9 cellular contexts compared by ENCODE assay signal in the genomic region with DNA sequence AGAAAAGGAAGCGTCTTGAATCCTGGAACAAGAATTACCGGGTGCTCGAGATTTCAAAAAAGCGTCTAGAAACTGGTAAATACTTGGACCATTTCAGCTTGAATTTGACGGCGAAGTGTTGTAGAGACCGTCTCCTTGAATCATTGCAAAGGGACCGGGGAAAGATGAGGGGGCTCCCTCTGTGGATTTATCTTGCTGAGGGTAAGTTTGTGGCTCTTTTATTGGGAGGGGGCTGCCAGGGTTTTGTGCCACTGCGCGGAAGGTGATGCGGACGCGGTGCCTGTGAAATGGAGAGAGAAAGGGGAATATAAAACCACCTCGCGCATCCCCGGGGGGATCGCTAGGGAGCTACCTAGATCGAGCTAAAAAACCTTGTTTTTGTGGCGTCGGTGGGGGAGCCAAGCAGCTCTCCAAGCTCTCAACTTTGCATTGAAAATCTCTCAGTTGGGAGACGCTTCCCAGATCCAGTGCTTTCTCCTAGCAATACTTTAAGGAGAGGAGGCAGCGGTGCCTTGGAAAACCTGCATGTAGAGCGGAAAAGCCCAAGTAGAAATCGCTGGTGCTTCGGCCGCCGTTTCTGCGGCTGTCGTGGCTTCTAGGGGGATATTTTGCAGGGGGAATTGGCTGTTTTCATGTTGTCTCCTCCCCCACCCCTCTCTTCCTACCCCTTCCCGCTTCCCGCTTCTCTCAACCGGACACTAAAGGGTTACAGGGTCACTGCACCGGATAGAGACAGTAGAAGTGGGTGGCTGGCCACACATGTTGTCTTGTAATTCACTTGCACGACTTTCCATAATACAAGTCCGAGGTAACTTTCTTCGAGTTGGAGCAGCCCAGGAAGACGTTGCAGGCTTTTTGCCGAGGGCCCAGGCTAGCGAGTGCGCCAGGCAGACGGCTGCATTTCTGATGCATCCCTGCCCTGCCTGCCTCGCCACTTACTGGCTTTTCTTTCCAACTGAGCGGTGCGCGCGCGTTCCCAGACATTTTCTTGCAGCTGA.
DNase-seq lines count a peak whose midpoint lies in the region; ATAC-seq and TF ChIP-seq lines count a peak whose summit lies in the region.
"Had no signal": no experiment of that assay in that cellular context is flagged by ENCODE, and none has a peak within 500 bp of the region (broad histone marks: within the 10 kb centered on the region; RNA-seq: fewer than 3 reads in every experiment).

No MANE protein-coding gene starts in this region.

- DNase-seq in DMS 273 (lab: John Stamatoyannopoulos, UW; ENCODE audit: unreplicated experiment) (peak; percentile 83), NCI-H524 (lab: John Stamatoyannopoulos, UW) (peak; percentile 68 to 80), esophagus muscularis mucosa (ENCODE audit: extremely low spot score) (no peak), mucosa of gallbladder (ENCODE audit: low spot score) (peak; percentile 49), vagina (ENCODE audit: extremely low spot score in 2 of 2) (no peak), NOMO-1 treated with dmso at 0.1 percent for 144 hours (lab: John Stamatoyannopoulos, UW; ENCODE audit: unreplicated experiment) (no peak)
- no peak for DNase-seq in activated CD4-positive, alpha-beta T cell treated with anti-CD3 and anti-CD28 coated beads, Interleukin-2, amount 50 U/mL, for 48 hours

- WGBS in esophagus muscularis mucosa = 3% methylated on average over 38 of the region's 47 CpGs

- H3K27ac ChIP-seq in esophagus muscularis mucosa (replicated peaks in 1 of 4) (peak overlapping the region in 1 of 4 donors; percentile 35), vagina (no peak overlapping the region)

- intact Hi-C loops in esophagus muscularis mucosa (cut with DNase I) = no loop called here
- intact Hi-C loops in vagina (cut with DNase I) = no loop called here

- no peak for ATAC-seq in GM18861 (IDR thresholded peaks at IDR 0.05; ENCODE audit: unreplicated experiment)
- ATAC-seq: HCT116 had no signal

- no peaks in the 10 kb centered on the region for H3K27me3 ChIP-seq in esophagus muscularis mucosa
- no peaks in the 10 kb centered on the region for H3K27me3 ChIP-seq in vagina

- peak overlapping the region; percentile 51 to 62 (median 54) for H3K4me3 ChIP-seq in esophagus muscularis mucosa
- H3K4me3 ChIP-seq in vagina = peak overlapping the region; percentile 40 to 44

- H3K9me3 ChIP-seq in esophagus muscularis mucosa (no peaks in the 10 kb centered on the region), vagina (no peaks in the 10 kb centered on the region)

- H3K36me3 ChIP-seq in esophagus muscularis mucosa (no peaks in the 10 kb centered on the region), vagina (no peaks in the 10 kb centered on the region)

- TF ChIP-seq CTCF in esophagus muscularis mucosa (IDR thresholded peaks at IDR 0.05) = no peak
- TF ChIP-seq CTCF in vagina (IDR thresholded peaks at IDR 0.05) = no peak

- peaks cover 3 to 13% (median 10%) of the 10 kb centered on the region in 4 donors for H3K4me1 ChIP-seq in esophagus muscularis mucosa
- peaks cover 5% of the 10 kb centered on the region for H3K4me1 ChIP-seq in vagina

- TF ChIP-seq POLR2A in esophagus muscularis mucosa (IDR thresholded peaks at IDR 0.05; ENCODE audit: low read depth) (no peak), vagina (IDR thresholded peaks at IDR 0.05) (no peak)

- TF ChIP-seq EP300 in esophagus muscularis mucosa (IDR thresholded peaks at IDR 0.05) = no peak

Comparison
In these comparisons a context has a peak if more than half of its experiments do, and no peak if none do; other contexts are left out.
1. DNase-seq: peak in DMS 273 (single experiment), NCI-H524 (2 of 2) and mucosa of gallbladder (single experiment); none in esophagus muscularis mucosa (single experiment), vagina (0 of 2), NOMO-1 treated with dmso at 0.1 percent for 144 hours (single experiment) and activated CD4-positive, alpha-beta T cell treated with anti-CD3 and anti-CD28 coated beads, Interleukin-2, amount 50 U/mL, for 48 hours (0 of 2).